1 cellular context compared by ENCODE assay signal in the genomic region with DNA sequence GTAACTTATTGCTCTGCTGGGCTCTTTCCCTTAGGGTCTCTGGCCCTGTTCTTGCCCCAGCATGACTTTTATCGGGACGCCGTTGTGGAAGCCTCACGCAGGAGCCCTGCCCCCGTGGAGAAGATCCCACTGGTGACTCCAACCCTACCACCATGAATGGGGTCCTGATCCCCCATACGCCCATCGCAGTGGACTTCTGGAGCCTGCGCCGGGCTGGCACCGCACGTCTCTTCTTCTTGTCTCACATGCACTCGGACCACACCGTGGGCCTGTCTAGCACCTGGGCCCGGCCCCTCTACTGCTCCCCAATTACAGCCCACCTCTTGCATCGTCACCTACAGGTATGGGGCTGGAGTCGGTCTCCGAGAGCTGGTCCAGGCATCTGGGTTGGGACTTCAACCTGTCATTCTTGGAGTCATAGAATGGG.
TF ChIP-seq lines count a peak whose summit lies in the region.

No MANE protein-coding gene starts in this region.

TF ChIP-seq in GM23338, 12 proteins besides CTCF, POLR2A, EP300 and RAD21 (continued from another document):
- TF ChIP-seq REST (IDR thresholded peaks at IDR 0.05; ENCODE audit: unreplicated experiment) (no peak), EZH2phosphoT487 (IDR thresholded peaks at IDR 0.05; ENCODE audit: unreplicated experiment) (no peak), STAT1 (IDR thresholded peaks at IDR 0.05; ENCODE audit: unreplicated experiment) (no peak), CREB1 (CRISPR knock-in tag; IDR thresholded peaks at IDR 0.05; ENCODE audit: low read depth) (peak; percentile 70), EZH2 (IDR thresholded peaks at IDR 0.05; ENCODE audit: low read depth, unreplicated experiment) (no peak)
